ENCODE assay signal across 8 cellular contexts in the genomic region with DNA sequence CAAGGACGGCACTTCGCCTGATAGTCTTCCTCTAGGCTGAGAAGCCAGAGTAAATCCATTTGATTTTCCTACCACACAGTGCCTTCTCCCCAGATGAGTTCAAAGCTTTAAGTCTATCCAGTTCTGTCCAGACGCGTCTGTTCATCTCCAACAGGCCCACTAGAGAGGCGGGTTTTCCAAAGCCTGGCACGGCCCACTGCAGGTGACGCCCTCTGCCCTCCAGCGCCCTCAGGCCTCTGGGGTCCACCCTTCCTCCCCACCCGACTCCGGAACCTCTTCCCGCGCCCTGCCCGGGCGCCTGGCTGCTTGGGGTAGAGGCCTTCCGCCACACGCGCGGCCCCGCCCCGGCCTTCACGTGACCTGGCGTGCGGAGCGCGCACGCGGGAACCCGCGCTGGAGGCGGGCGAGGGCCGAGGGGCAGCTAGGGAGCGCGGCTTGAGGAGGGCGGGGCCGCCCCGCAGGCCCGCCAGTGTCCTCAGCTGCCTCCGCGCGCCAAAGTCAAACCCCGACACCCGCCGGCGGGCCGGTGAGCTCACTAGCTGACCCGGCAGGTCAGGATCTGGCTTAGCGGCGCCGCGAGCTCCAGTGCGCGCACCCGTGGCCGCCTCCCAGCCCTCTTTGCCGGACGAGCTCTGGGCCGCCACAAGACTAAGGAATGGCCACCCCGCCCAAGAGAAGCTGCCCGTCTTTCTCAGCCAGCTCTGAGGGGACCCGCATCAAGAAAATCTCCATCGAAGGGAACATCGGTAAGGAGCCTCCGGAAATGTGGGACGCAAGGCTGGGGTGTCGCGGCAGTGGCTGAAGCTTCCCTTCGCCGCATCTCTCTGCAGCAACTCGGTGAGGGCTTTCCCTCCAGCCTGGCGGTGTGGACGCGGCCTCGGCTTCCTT. TPM values are rescaled to one million over a fixed set of nuclear protein-coding genes. Genes with fewer than 3 reads are reported as not detected.
DNase-seq lines count a peak whose midpoint lies in the region; ATAC-seq, FAIRE-seq and TF ChIP-seq lines count a peak whose summit lies in the region.

A gene (plus strand): TSS at position 469 of the 888 bp plus-strand sequence. CDS start 187 bp downstream, at position 656.

- H3K9me3 ChIP-seq in adipocyte (ENCODE audit: control insufficient read depth, low read length) (no peaks in the 10 kb centered on the region), heart left ventricle (no peaks in the 10 kb centered on the region), transverse colon (no peaks in the 10 kb centered on the region)

- in situ Hi-C loops in transverse colon (cut with MboI; ENCODE audit: low pct_ligation_motif_present in 1 of 4, low pct_unique_long_range_greater_than_20kb in 1 of 4, low sequenced_read_pairs in 3 of 4) = loop anchor here in 1 of 4 donors (25.0 kb wide), 1 partner anchor 331 kb away; a partner anchor contains a TSS

- no peaks in the 10 kb centered on the region for H3K27me3 ChIP-seq in adipocyte (replicated peaks; ENCODE audit: control insufficient read depth, insufficient read depth, low read length)
- H3K27me3 ChIP-seq in heart left ventricle = no peaks in the 10 kb centered on the region
- H3K27me3 ChIP-seq in transverse colon = no peaks in the 10 kb centered on the region

- H3K4me1 ChIP-seq in adipocyte (ENCODE audit: control insufficient read depth, insufficient read depth, low read length) (peaks cover 12% of the 10 kb centered on the region), heart left ventricle (peaks cover 0 to 54% (median 18%) of the 10 kb centered on the region in 12 donors), transverse colon (peaks cover 8 to 49% (median 12%) of the 10 kb centered on the region in 4 donors)

- TF ChIP-seq EP300 in transverse colon (IDR thresholded peaks at IDR 0.05; ENCODE audit: low read depth) = no peak

- 1 to 2% (median 1%) methylated on average over 31 to 74 of the region's 74 CpGs for WGBS in heart left ventricle, 4 donors
- WGBS in transverse colon (ENCODE audit: low coverage in 1 of 2), 2 donors = 2 to 7% methylated on average over 3 to 33 of the region's 74 CpGs

- H3K27ac ChIP-seq in heart left ventricle (peak within 1 kb of the TSS; percentile 71 to 95 (median 87)), transverse colon (peak within 1 kb of the TSS; percentile 87 to 92 (median 88))

- H3K9ac ChIP-seq in adipocyte (ENCODE audit: low read length) = peak within 1 kb of the TSS; percentile 95

- TF ChIP-seq CTCF in heart left ventricle (IDR thresholded peaks at IDR 0.05) (peak in 1 of 12 donors; percentile 29), transverse colon (IDR thresholded peaks at IDR 0.05) (no peak)

- peak; percentile 93 for FAIRE-seq in GM12891 (lab: Jason Lieb, UNC)

- intact Hi-C loops in heart left ventricle (cut with DNase I) (loop anchor here (1.0 to 10.0 kb wide), 11 partner anchors 89 to 306 kb away; a partner anchor contains a TSS), transverse colon (cut with DNase I; ENCODE audit: low total_unique reads) (loop anchor here (10.0 kb wide), 1 partner anchor 89 kb away; a partner anchor contains a TSS)

- DNase-seq in GM12891 (ENCODE audit: insufficient read length, low spot score) (peak; percentile 79), NCI-H128 (lab: John Stamatoyannopoulos, UW; ENCODE audit: unreplicated experiment) (peak; percentile 48), T follicular helper cell (ENCODE audit: low read depth) (peak; percentile 74), adipocyte (ENCODE audit: low read depth) (peak; percentile 96), heart left ventricle (peak; percentile 92 to 96 (median 93)), pons (ENCODE audit: low spot score) (peak; percentile 90), transverse colon (peak; percentile 94)

- H3K4me3 ChIP-seq in adipocyte (ENCODE audit: low read length) = peak within 1 kb of the TSS; percentile 93
- H3K4me3 ChIP-seq in heart left ventricle = peak within 1 kb of the TSS; percentile 40 to 93 (median 81)
- peak within 1 kb of the TSS; percentile 57 to 81 (median 70) for H3K4me3 ChIP-seq in transverse colon

- ATAC-seq in HG02759 (IDR thresholded peaks at IDR 0.05; ENCODE audit: unreplicated experiment) (peak; percentile 86), heart left ventricle (peak; percentile 96 to 99 (median 98))

- no peaks in the 10 kb centered on the region for H3K36me3 ChIP-seq in adipocyte (ENCODE audit: control insufficient read depth, insufficient read depth, low read length, severe bottlenecking)
- H3K36me3 ChIP-seq in heart left ventricle = peaks cover 0 to 6% (median 2%) of the 10 kb centered on the region in 9 donors
- H3K36me3 ChIP-seq in transverse colon = no peaks in the 10 kb centered on the region

- TF ChIP-seq POLR2A in GM12891 (IDR thresholded peaks at IDR 0.05; ENCODE audit: low read depth, low read length) (peak; percentile 91), heart left ventricle (IDR thresholded peaks at IDR 0.05) (peak in 1 of 2 donors; percentile 72), transverse colon (IDR thresholded peaks at IDR 0.05) (peak; percentile 94)

TF ChIP-seq in GM12891, 5 proteins besides CTCF, POLR2A, EP300 and RAD21:
- peak; percentile 83; the same call in 1 of the 2 replicates for TF ChIP-seq POLR2AphosphoS5 (IDR thresholded peaks at IDR 0.05; ENCODE audit: low read depth, low read length)
- TF ChIP-seq PAX5 (IDR thresholded peaks at IDR 0.05; ENCODE audit: insufficient read depth, low read length, severe bottlenecking) = peak; percentile 1
- TF ChIP-seq TAF1 (IDR thresholded peaks at IDR 0.05; ENCODE audit: low read depth, low read length) = peak; percentile 64
- TF ChIP-seq SPI1 (IDR thresholded peaks at IDR 0.05; ENCODE audit: low read depth, low read length) = no peak
- TF ChIP-seq POU2F2 (IDR thresholded peaks at IDR 0.05; ENCODE audit: low read depth, low read length) = peak; percentile 28; the same call in 1 of the 2 replicates

RNA-seq across cellular contexts. Expression of the gene that starts here (rescaled TPM):
- polyA plus RNA-seq in GM12891 (2012; ENCODE audit: low read depth, missing spikeins) = 6.2 TPM
- 10 to 100 TPM in 2 of 9 donors, 1 to 10 TPM in 7; 4.6 to 12.6 (median 6.8) TPM for total RNA-seq in heart left ventricle
- 1 to 10 TPM; 1.7 to 8.2 TPM for polyA plus RNA-seq in heart left ventricle
- 10 to 100 TPM in 3 of 4 donors, 1 to 10 TPM in 1; 6.0 to 18.1 (median 15.9) TPM for total RNA-seq in transverse colon

Comparison
In these comparisons a context has a peak if more than half of its experiments do, and no peak if none do; other contexts are left out.
1. Peak in every context shown above with its lines: DNase-seq, ATAC-seq, H3K4me3 ChIP-seq and H3K27ac ChIP-seq.